In genomic region chr7:11950281-11950680, GRCh38 we compare ENCODE assay signal across 16 cellular contexts.
DNase-seq lines count a peak whose midpoint lies in the region; ATAC-seq and TF ChIP-seq lines count a peak whose summit lies in the region.
"Had no signal": no experiment of that assay in that cellular context is flagged by ENCODE, and none has a peak within 500 bp of the region (broad histone marks: within the 10 kb centered on the region; RNA-seq: fewer than 3 reads in every experiment).

No MANE protein-coding gene starts in this region.

- DNase-seq in right cardiac atrium, result peak in 2 of 3 donors; percentile 11 to 28
- no peak for DNase-seq in right atrium auricular region (ENCODE audit: low spot score)
- peak; percentile 50 for DNase-seq in islet precursor cell
- DNase-seq in spleen, result peak; percentile 49
- DNase-seq in GM19238 (ENCODE audit: insufficient read length, low spot score), result no peak
- no peak for DNase-seq in endodermal cell
- DNase-seq: ACHN; C1 segment of cervical spinal cord; CD4-positive, alpha-beta memory T cell; DMS153; DMS79 treated with DMSO at 0.1 percent for 48 hours; EL; GOT3; H9; IMR-90 had no signal

- H3K4me3 ChIP-seq in right cardiac atrium (ENCODE audit: low read length) (no peak overlapping the region), right atrium auricular region (no peak overlapping the region), spleen (no peak overlapping the region), endodermal cell (ENCODE audit: low read length) (no peak overlapping the region)

- H3K27ac ChIP-seq in right cardiac atrium (ENCODE audit: low read length) (no peak overlapping the region), right atrium auricular region (no peak overlapping the region), spleen (no peak overlapping the region), endodermal cell (ENCODE audit: low read depth, low read length) (no peak overlapping the region)

- 88% methylated on average over 4 of the region's 4 CpGs for WGBS in right cardiac atrium
- WGBS in spleen, 5 donors, result 77 to 96% (median 85%) methylated on average over 3 to 4 of the region's 4 CpGs
- 96% methylated on average over 4 of the region's 4 CpGs; no CpG with 5 or more reads in 1 of the 2 experiments for WGBS in endodermal cell (ENCODE audit: insufficient coverage in 1 of 2, insufficient read length in 1 of 2), 2 experiments

- H3K4me3 Mint-ChIP-seq in activated T-helper 17 cell treated with anti-CD3 and anti-CD28 coated beads, Interleukin-2, amount 50 U/mL, for 72 hours, result no peak overlapping the region
- no peak overlapping the region for H3K4me3 Mint-ChIP-seq in endodermal cell
- H3K4me3 Mint-ChIP-seq: CD4-positive, alpha-beta memory T cell; H9 had no signal

- TF ChIP-seq POLR2A in spleen (IDR thresholded peaks at IDR 0.05), result no peak

- H3K4me1 ChIP-seq in right cardiac atrium (ENCODE audit: control insufficient read depth, insufficient read depth, low read length) (no peaks in the 10 kb centered on the region), right atrium auricular region (no peaks in the 10 kb centered on the region), spleen (no peaks in the 10 kb centered on the region), endodermal cell (ENCODE audit: control insufficient read depth, insufficient read depth, low read length) (no peaks in the 10 kb centered on the region)

- no peaks in the 10 kb centered on the region for H3K4me1 Mint-ChIP-seq in activated T-helper 17 cell treated with anti-CD3 and anti-CD28 coated beads, Interleukin-2, amount 50 U/mL, for 72 hours
- no peaks in the 10 kb centered on the region for H3K4me1 Mint-ChIP-seq in endodermal cell
- H3K4me1 Mint-ChIP-seq: CD4-positive, alpha-beta memory T cell; H9 had no signal

- ATAC-seq in right cardiac atrium, result no peak
- no peak for ATAC-seq in activated T-helper 17 cell treated with anti-CD3 and anti-CD28 coated beads, Interleukin-2, amount 50 U/mL, for 72 hours (replicated peaks)

- H3K9ac ChIP-seq in endodermal cell (ENCODE audit: extremely low read depth, low read length, poor library complexity, severe bottlenecking), result no peak overlapping the region

- H3K36me3 Mint-ChIP-seq in activated T-helper 17 cell treated with anti-CD3 and anti-CD28 coated beads, Interleukin-2, amount 50 U/mL, for 72 hours (ENCODE audit: low read depth), result no peaks in the 10 kb centered on the region
- H3K36me3 Mint-ChIP-seq in endodermal cell (ENCODE audit: low read depth), result no peaks in the 10 kb centered on the region
- H3K36me3 Mint-ChIP-seq: CD4-positive, alpha-beta memory T cell had no signal

- H3K9me3 ChIP-seq in right cardiac atrium (ENCODE audit: control insufficient read depth, low read length) (no peaks in the 10 kb centered on the region), right atrium auricular region (peaks cover 0 to 5% of the 10 kb centered on the region in 2 donors), spleen (peaks cover 0 to 16% (median 7%) of the 10 kb centered on the region in 8 donors), endodermal cell (ENCODE audit: control insufficient read depth, low read length) (no peaks in the 10 kb centered on the region)

- H3K27ac Mint-ChIP-seq in activated T-helper 17 cell treated with anti-CD3 and anti-CD28 coated beads, Interleukin-2, amount 50 U/mL, for 72 hours, result no peak overlapping the region
- no peak overlapping the region for H3K27ac Mint-ChIP-seq in endodermal cell
- H3K27ac Mint-ChIP-seq: CD4-positive, alpha-beta memory T cell had no signal

- H3K36me3 ChIP-seq in right atrium auricular region, result no peaks in the 10 kb centered on the region
- H3K36me3 ChIP-seq in spleen, result no peaks in the 10 kb centered on the region
- no peaks in the 10 kb centered on the region for H3K36me3 ChIP-seq in endodermal cell (ENCODE audit: control insufficient read depth, insufficient read depth, low read length)

- TF ChIP-seq CTCF in right atrium auricular region (IDR thresholded peaks at IDR 0.05), result no peak
- no peak for TF ChIP-seq CTCF in spleen (IDR thresholded peaks at IDR 0.05 in 8 of 11, conservative IDR thresholded peaks at IDR 0.05 in 3 of 11)
- no peak for TF ChIP-seq CTCF in endodermal cell (conservative IDR thresholded peaks at IDR 0.05)

- no peaks in the 10 kb centered on the region for H3K27me3 Mint-ChIP-seq in activated T-helper 17 cell treated with anti-CD3 and anti-CD28 coated beads, Interleukin-2, amount 50 U/mL, for 72 hours
- H3K27me3 Mint-ChIP-seq in endodermal cell (ENCODE audit: insufficient read depth), result no peaks in the 10 kb centered on the region

- H3K27me3 ChIP-seq in right cardiac atrium (ENCODE audit: control insufficient read depth, insufficient read depth) (no peaks in the 10 kb centered on the region), right atrium auricular region (no peaks in the 10 kb centered on the region), spleen (replicated peaks in 1 of 7) (no peaks in the 10 kb centered on the region), endodermal cell (ENCODE audit: control insufficient read depth, insufficient read depth, low read length, poor library complexity, severe bottlenecking) (no peaks in the 10 kb centered on the region)

- intact Hi-C loops in right cardiac atrium (cut with DNase I), result no loop called here
- intact Hi-C loops in spleen (cut with DNase I; ENCODE audit: low total_unique reads), result no loop called here

- H3K9me3 Mint-ChIP-seq in activated T-helper 17 cell treated with anti-CD3 and anti-CD28 coated beads, Interleukin-2, amount 50 U/mL, for 72 hours, result peaks cover 11% of the 10 kb centered on the region
- H3K9me3 Mint-ChIP-seq in endodermal cell, result peaks cover 5% of the 10 kb centered on the region

Comparison
In these comparisons a context has a peak if more than half of its experiments do, and no peak if none do; other contexts are left out.
1. DNase-seq: peak in right cardiac atrium (2 of 3), islet precursor cell (single experiment) and spleen (single experiment); none in right atrium auricular region (single experiment), GM19238 (single experiment) and endodermal cell (single experiment).